ENCODE assay signal across 18 cellular contexts in genomic region chr15:68517285-68517711, GRCh38.
A peak's percentile ranks its signal among the peaks of the same experiment; 100 is the strongest.
DNase-seq lines count a peak whose midpoint lies in the region; ATAC-seq and TF ChIP-seq lines count a peak whose summit lies in the region.
"Had no signal": no experiment of that assay in that cellular context is flagged by ENCODE, and none has a peak within 500 bp of the region (broad histone marks: within the 10 kb centered on the region; RNA-seq: fewer than 3 reads in every experiment).

No MANE protein-coding gene starts in this region.

- no peak overlapping the region for H3K4me3 Mint-ChIP-seq in progenitor cell of endocrine pancreas (ENCODE audit: low read depth)
- H3K4me3 Mint-ChIP-seq: activated T-cell treated with anti-CD3 and anti-CD28 coated beads, Interleukin-2, amount 50 U/mL, for 24 hours; B cell had no signal

- TF ChIP-seq CTCF in progenitor cell of endocrine pancreas (IDR thresholded peaks at IDR 0.05; ENCODE audit: unreplicated experiment), result peak; percentile 6

- peaks cover 7% of the 10 kb centered on the region for H3K9me3 Mint-ChIP-seq in progenitor cell of endocrine pancreas (ENCODE audit: low read depth)

- ATAC-seq in Right ventricle myocardium superior (ENCODE audit: poor library complexity), result peak; percentile 89
- no peak for ATAC-seq in GM19023 (IDR thresholded peaks at IDR 0.05; ENCODE audit: unreplicated experiment)
- ATAC-seq: body of pancreas, HepG2 had no signal

- H3K4me1 Mint-ChIP-seq in progenitor cell of endocrine pancreas (ENCODE audit: low read depth), result no peaks in the 10 kb centered on the region
- H3K4me1 Mint-ChIP-seq: B cell had no signal

- DNase-seq in AG08395 (ENCODE audit: low spot score) (peak; percentile 80), RPMI7951 (ENCODE audit: low read depth) (peak; percentile 72), Right ventricle myocardium superior (peak; percentile 73), progenitor cell of endocrine pancreas (ENCODE audit: low spot score, unreplicated experiment) (no peak), SKM-1 treated with dmso at 0.1 percent for 144 hours (lab: John Stamatoyannopoulos, UW; ENCODE audit: unreplicated experiment) (no peak), HPDE6-E6E7 (ENCODE audit: extremely low spot score) (no peak)
- no peak for DNase-seq in activated CD4-positive, alpha-beta T cell treated with anti-CD3 and anti-CD28 coated beads for 48 hours
- DNase-seq: activated T-cell treated with anti-CD3 and anti-CD28 coated beads, Interleukin-2, amount 50 U/mL, for 24 hours; body of pancreas; DMS79 treated with DMSO at 0.1 percent for 48 hours; erythroblast; NCI-H1417; NCI-H69; SIG-M5; trophoblast cell had no signal

- peaks cover 13% of the 10 kb centered on the region for H3K27me3 Mint-ChIP-seq in progenitor cell of endocrine pancreas

- H3K36me3 Mint-ChIP-seq in progenitor cell of endocrine pancreas (ENCODE audit: insufficient read depth), result peaks cover 1% of the 10 kb centered on the region

- H3K27ac Mint-ChIP-seq in progenitor cell of endocrine pancreas, result no peak overlapping the region
- H3K27ac Mint-ChIP-seq: activated T-cell treated with anti-CD3 and anti-CD28 coated beads, Interleukin-2, amount 50 U/mL, for 24 hours; B cell had no signal

- intact Hi-C loops in Right ventricle myocardium superior (cut with DNase I), result loop anchor here (10.0 kb wide), 1 partner anchor 212 kb away; no protein-coding TSS in a partner anchor

Comparison
In these comparisons a context has a peak if more than half of its experiments do, and no peak if none do; other contexts are left out.
1. DNase-seq: peak in AG08395 (single experiment), RPMI7951 (single experiment) and Right ventricle myocardium superior (single experiment); none in progenitor cell of endocrine pancreas (single experiment), SKM-1 treated with dmso at 0.1 percent for 144 hours (single experiment), HPDE6-E6E7 (single experiment) and activated CD4-positive, alpha-beta T cell treated with anti-CD3 and anti-CD28 coated beads for 48 hours (single experiment).